In genomic region chr22:36347094-36347493, GRCh38 we compare ENCODE assay signal across 11 cellular contexts. TPM values are rescaled to one million over a fixed set of nuclear protein-coding genes. Genes with fewer than 3 reads are reported as not detected.
DNase-seq lines count a peak whose midpoint lies in the region; ATAC-seq and FAIRE-seq lines count a peak whose summit lies in the region.
"Had no signal": no experiment of that assay in that cellular context is flagged by ENCODE, and none has a peak within 500 bp of the region (broad histone marks: within the 10 kb centered on the region; RNA-seq: fewer than 3 reads in every experiment).

No MANE protein-coding gene starts in this region.

- no peak for FAIRE-seq in RCC 7860 (lab: Jason Lieb, UNC)
- FAIRE-seq: keratinocyte had no signal

- peaks cover 66% of the 10 kb centered on the region for H3K36me3 Mint-ChIP-seq in stimulated activated naive CD8-positive, alpha-beta T cell treated with anti-CD3 and anti-CD28 coated beads, Interleukin-15, Interleukin-2, amounts not matched to agents 100 ng/mL and 50 ng/mL, for 24 hours (ENCODE audit: low read depth)
- H3K36me3 Mint-ChIP-seq in central memory CD8-positive, alpha-beta T cell (ENCODE audit: insufficient read depth) = peaks cover 66% of the 10 kb centered on the region
- peaks cover 4 to 60% (median 6%) of the 10 kb centered on the region in 3 donors for H3K36me3 Mint-ChIP-seq in naive thymus-derived CD8-positive, alpha-beta T cell

- no peak for ATAC-seq in stimulated activated naive CD8-positive, alpha-beta T cell treated with anti-CD3 and anti-CD28 coated beads, Interleukin-15, Interleukin-2, amounts not matched to agents 100 U/mL and 50 U/mL, for 24 hours
- ATAC-seq in central memory CD8-positive, alpha-beta T cell (replicated peaks; ENCODE audit: extremely low read depth, poor library complexity, severe bottlenecking) = no peak
- ATAC-seq in naive thymus-derived CD8-positive, alpha-beta T cell = no peak
- ATAC-seq in aorta (ENCODE audit: low FRiP score) (no peak), GM18517 (IDR thresholded peaks at IDR 0.05; ENCODE audit: unreplicated experiment) (no peak)

- peaks cover 0 to 5% of the 10 kb centered on the region in 2 donors for H3K36me3 ChIP-seq in aorta (ENCODE audit: control insufficient read depth in 1 of 2, insufficient read depth in 2 of 2, low read length in 1 of 2)

- H3K27ac Mint-ChIP-seq in stimulated activated naive CD8-positive, alpha-beta T cell treated with anti-CD3 and anti-CD28 coated beads, Interleukin-15, Interleukin-2, amounts not matched to agents 100 ng/mL and 50 ng/mL, for 24 hours = peak overlapping the region; percentile 93
- peak overlapping the region; percentile 91 for H3K27ac Mint-ChIP-seq in central memory CD8-positive, alpha-beta T cell (ENCODE audit: low read depth)
- H3K27ac Mint-ChIP-seq in naive thymus-derived CD8-positive, alpha-beta T cell = peak overlapping the region; percentile 53 to 98 (median 84)

- intact Hi-C loops in aorta (cut with DNase I) = loop anchor here in 1 of 2 donors (5.0 kb wide), 1 partner anchor 35 kb away; no protein-coding TSS in a partner anchor

- H3K9me3 Mint-ChIP-seq in stimulated activated naive CD8-positive, alpha-beta T cell treated with anti-CD3 and anti-CD28 coated beads, Interleukin-15, Interleukin-2, amounts not matched to agents 100 ng/mL and 50 ng/mL, for 24 hours = no peaks in the 10 kb centered on the region
- no peaks in the 10 kb centered on the region for H3K9me3 Mint-ChIP-seq in central memory CD8-positive, alpha-beta T cell
- H3K9me3 Mint-ChIP-seq in naive thymus-derived CD8-positive, alpha-beta T cell = no peaks in the 10 kb centered on the region

- POLR2A ChIA-PET in naive thymus-derived CD8-positive, alpha-beta T cell (lab: Charles Lee) = interaction anchor here (0.7 to 51.6 kb wide), 3 partner anchors 8 to 45 kb away, joined by 3 to 2215 read pairs (median 2215); partner anchors contain the start of gene MYH9

- H3K27ac ChIP-seq in aorta (ENCODE audit: low read depth in 1 of 2, low read length in 2 of 2) = peak overlapping the region in 1 of 2 donors; percentile 77

- H3K4me1 Mint-ChIP-seq in stimulated activated naive CD8-positive, alpha-beta T cell treated with anti-CD3 and anti-CD28 coated beads, Interleukin-15, Interleukin-2, amounts not matched to agents 100 ng/mL and 50 ng/mL, for 24 hours (ENCODE audit: low read depth) = peaks cover 93% of the 10 kb centered on the region
- H3K4me1 Mint-ChIP-seq in central memory CD8-positive, alpha-beta T cell = peaks cover 73% of the 10 kb centered on the region
- peaks cover 41 to 92% (median 85%) of the 10 kb centered on the region in 4 donors for H3K4me1 Mint-ChIP-seq in naive thymus-derived CD8-positive, alpha-beta T cell

- H3K27me3 ChIP-seq in aorta (ENCODE audit: control insufficient read depth in 1 of 2, insufficient read depth in 2 of 2, low read length in 1 of 2) = no peaks in the 10 kb centered on the region

- H3K27me3 Mint-ChIP-seq in stimulated activated naive CD8-positive, alpha-beta T cell treated with anti-CD3 and anti-CD28 coated beads, Interleukin-15, Interleukin-2, amounts not matched to agents 100 ng/mL and 50 ng/mL, for 24 hours = no peaks in the 10 kb centered on the region
- no peaks in the 10 kb centered on the region for H3K27me3 Mint-ChIP-seq in central memory CD8-positive, alpha-beta T cell
- H3K27me3 Mint-ChIP-seq in naive thymus-derived CD8-positive, alpha-beta T cell = no peaks in the 10 kb centered on the region

- no peaks in the 10 kb centered on the region for H3K9me3 ChIP-seq in aorta (ENCODE audit: control insufficient read depth, low read length)

- H3K4me1 ChIP-seq in aorta (ENCODE audit: control insufficient read depth in 1 of 2, insufficient read depth in 2 of 2, low read length in 2 of 2) = peaks cover 0 to 12% of the 10 kb centered on the region in 2 donors

- H3K4me3 Mint-ChIP-seq in stimulated activated naive CD8-positive, alpha-beta T cell treated with anti-CD3 and anti-CD28 coated beads, Interleukin-15, Interleukin-2, amounts not matched to agents 100 ng/mL and 50 ng/mL, for 24 hours = no peak overlapping the region
- no peak overlapping the region for H3K4me3 Mint-ChIP-seq in central memory CD8-positive, alpha-beta T cell
- peak overlapping the region in 4 of 10 donors; percentile 15 to 47 (median 45) for H3K4me3 Mint-ChIP-seq in naive thymus-derived CD8-positive, alpha-beta T cell

- no peak for DNase-seq in stimulated activated naive CD8-positive, alpha-beta T cell treated with anti-CD3 and anti-CD28 coated beads, Interleukin-15, Interleukin-2, amounts not matched to agents 100 U/mL and 50 U/mL, for 24 hours
- DNase-seq in central memory CD8-positive, alpha-beta T cell (ENCODE audit: low spot score in 2 of 2) = no peak
- no peak for DNase-seq in naive thymus-derived CD8-positive, alpha-beta T cell
- DNase-seq in aorta (peak; percentile 77 to 85), hippocampal formation (lab: John Stamatoyannopoulos, UW) (no peak), RCC 7860 (ENCODE audit: low spot score) (no peak)
- DNase-seq: NCI-H2029; NK-92 treated with Interleukin-12 subunit alpha and Interleukin-12 subunit beta, amount 100 ng/mL, for 24 hours had no signal

- H3K4me3 ChIP-seq in aorta (ENCODE audit: low read length in 2 of 2) = no peak overlapping the region

- 16 to 22% methylated on average over 5 of the region's 5 CpGs for WGBS in aorta, 2 donors

RNA-seq across cellular contexts. Expression of gene MYH9, which starts 40.7 kb away (rescaled TPM):
- 100 to 1,000 TPM; 711 to 718 TPM for total RNA-seq in naive thymus-derived CD8-positive, alpha-beta T cell
- 100 to 1,000 TPM in 2 of 3 donors, 10 to 100 TPM in 1; 51.2 to 389 (median 105) TPM for polyA plus RNA-seq in naive thymus-derived CD8-positive, alpha-beta T cell
- 1,000 to 10,000 TPM; 1,564 to 1,890 TPM for total RNA-seq in aorta
- polyA plus RNA-seq in aorta = 100 to 1,000 TPM; 170 to 572 TPM

Comparison
In these comparisons a context has a peak if more than half of its experiments do, and no peak if none do; other contexts are left out.
1. DNase-seq: peak in aorta (2 of 2); none in stimulated activated naive CD8-positive, alpha-beta T cell treated with anti-CD3 and anti-CD28 coated beads, Interleukin-15, Interleukin-2, amounts not matched to agents 100 U/mL and 50 U/mL, for 24 hours (single experiment), central memory CD8-positive, alpha-beta T cell (0 of 2), naive thymus-derived CD8-positive, alpha-beta T cell (0 of 10), hippocampal formation (0 of 2) and RCC 7860 (single experiment).
2. Peak in every context shown above with its lines, with median percentiles within 50 percentile points of each other: H3K27ac Mint-ChIP-seq.